In the genomic region with DNA sequence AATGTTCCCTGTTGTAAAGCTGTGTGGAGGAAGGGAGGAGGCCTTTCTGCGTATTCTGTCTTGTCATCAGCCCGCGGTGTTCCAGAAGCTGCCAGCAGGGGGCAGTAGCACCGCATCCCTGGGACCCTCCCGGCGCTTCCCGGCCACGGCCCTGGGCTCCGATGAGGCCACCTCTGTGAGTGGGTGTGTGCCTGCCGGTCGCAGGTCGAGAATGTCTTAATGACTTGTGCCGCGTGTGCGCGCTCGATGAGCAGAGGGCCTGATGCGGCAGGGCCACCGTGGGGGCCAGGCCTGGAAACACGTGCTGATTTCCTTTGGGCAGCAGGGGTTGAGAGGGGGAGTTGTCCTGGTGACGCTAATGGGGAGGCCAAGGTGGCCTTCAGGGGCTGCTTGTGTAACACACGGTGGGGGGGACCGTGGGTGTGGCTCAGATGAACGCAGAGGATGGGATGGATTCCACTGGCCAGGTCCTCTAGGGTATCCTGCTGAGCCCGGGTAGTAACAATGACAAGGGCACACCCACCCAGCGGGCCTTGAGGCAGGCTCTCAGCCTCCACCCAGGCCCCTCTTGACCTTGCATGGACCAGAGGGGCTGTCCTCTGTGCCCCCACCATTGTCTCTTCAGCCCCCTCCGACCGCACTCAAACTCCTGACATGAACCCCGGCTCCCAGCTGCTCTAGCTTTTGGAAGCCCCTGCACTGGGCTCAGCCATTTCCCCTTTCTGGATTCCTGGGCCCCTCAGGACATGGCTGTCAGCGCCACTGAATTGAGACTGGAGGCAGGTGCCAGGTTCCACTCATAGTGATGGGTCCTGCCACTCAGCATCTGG, we compare ENCODE assay signal across 8 cellular contexts.
A peak's percentile ranks its signal among the peaks of the same experiment; 100 is the strongest.
DNase-seq lines count a peak whose midpoint lies in the region; ATAC-seq, FAIRE-seq and TF ChIP-seq lines count a peak whose summit lies in the region.

No MANE protein-coding gene starts in this region.

- H3K27ac ChIP-seq in spleen = no peak overlapping the region
- H3K27ac ChIP-seq in effector memory CD4-positive, alpha-beta T cell (ENCODE audit: insufficient read depth, low read length, poor library complexity, severe bottlenecking) = no peak overlapping the region

- H3K4me1 ChIP-seq in iPS-15b (ENCODE audit: control insufficient read depth, insufficient read depth, low read length) = peaks cover 5% of the 10 kb centered on the region
- peaks cover 0 to 12% (median 4%) of the 10 kb centered on the region in 6 donors for H3K4me1 ChIP-seq in spleen
- no peaks in the 10 kb centered on the region for H3K4me1 ChIP-seq in effector memory CD4-positive, alpha-beta T cell (ENCODE audit: control insufficient read depth, insufficient read depth, low read length, poor library complexity, severe bottlenecking)

- peak; percentile 28 to 80 (median 58) for TF ChIP-seq CTCF in spleen (IDR thresholded peaks at IDR 0.05 in 8 of 11, conservative IDR thresholded peaks at IDR 0.05 in 3 of 11)

- H3K27me3 ChIP-seq in iPS-15b (ENCODE audit: control insufficient read depth, insufficient read depth, low read length) (peaks cover 4% of the 10 kb centered on the region), spleen (replicated peaks in 1 of 7) (peaks cover 0 to 83% (median 33%) of the 10 kb centered on the region in 7 donors)
- H3K27me3 ChIP-seq in effector memory CD4-positive, alpha-beta T cell (replicated peaks; ENCODE audit: control insufficient read depth, insufficient read depth, low read length, poor library complexity, severe bottlenecking) = no peaks in the 10 kb centered on the region

- 21 to 38% (median 24%) methylated on average over 13 to 30 of the region's 30 CpGs for WGBS in spleen, 5 donors

- ATAC-seq in HG03196 (IDR thresholded peaks at IDR 0.05; ENCODE audit: unreplicated experiment) = no peak

- no peak for FAIRE-seq in RCC 7860 (lab: Jason Lieb, UNC)

- no peaks in the 10 kb centered on the region for H3K9me3 ChIP-seq in iPS-15b (ENCODE audit: control insufficient read depth, insufficient read depth, low read length)
- H3K9me3 ChIP-seq in spleen = no peaks in the 10 kb centered on the region
- no peaks in the 10 kb centered on the region for H3K9me3 ChIP-seq in effector memory CD4-positive, alpha-beta T cell (ENCODE audit: control insufficient read depth, low read length)

- DNase-seq in DMS53 (lab: John Stamatoyannopoulos, UW) (peak; percentile 76), HT1080 (ENCODE audit: low read depth) (peak; percentile 62), RCC 7860 (ENCODE audit: low spot score) (peak; percentile 30), amygdala (lab: John Stamatoyannopoulos, UW) (peak in 43 of 56 donors; percentile 3 to 79 (median 32)), spleen (no peak)
- DNase-seq in effector memory CD4-positive, alpha-beta T cell = no peak

- H3K36me3 ChIP-seq in iPS-15b (ENCODE audit: control insufficient read depth, insufficient read depth, low read length) (no peaks in the 10 kb centered on the region), spleen (no peaks in the 10 kb centered on the region)
- H3K36me3 ChIP-seq in effector memory CD4-positive, alpha-beta T cell (ENCODE audit: control insufficient read depth, insufficient read depth, low read length) = no peaks in the 10 kb centered on the region

- intact Hi-C loops in spleen (cut with DNase I; ENCODE audit: low total_unique reads) = no loop called here

- no peak overlapping the region for H3K9ac ChIP-seq in iPS-15b (ENCODE audit: low read depth, low read length)

- TF ChIP-seq POLR2A in spleen (IDR thresholded peaks at IDR 0.05) = no peak

- H3K4me3 ChIP-seq in iPS-15b (ENCODE audit: low read depth, low read length) (peak overlapping the region; percentile 18), spleen (no peak overlapping the region)
- no peak overlapping the region for H3K4me3 ChIP-seq in effector memory CD4-positive, alpha-beta T cell (ENCODE audit: insufficient read depth, low read depth, low read length, poor library complexity, severe bottlenecking)

Comparison
In these comparisons a context has a peak if more than half of its experiments do, and no peak if none do; other contexts are left out.
1. DNase-seq: peak in DMS53 (single experiment), HT1080 (single experiment), RCC 7860 (single experiment) and amygdala (43 of 56); none in spleen (single experiment) and effector memory CD4-positive, alpha-beta T cell (0 of 3).